Comparison of ENCODE assay signal across 1 cellular context in the genomic region with DNA sequence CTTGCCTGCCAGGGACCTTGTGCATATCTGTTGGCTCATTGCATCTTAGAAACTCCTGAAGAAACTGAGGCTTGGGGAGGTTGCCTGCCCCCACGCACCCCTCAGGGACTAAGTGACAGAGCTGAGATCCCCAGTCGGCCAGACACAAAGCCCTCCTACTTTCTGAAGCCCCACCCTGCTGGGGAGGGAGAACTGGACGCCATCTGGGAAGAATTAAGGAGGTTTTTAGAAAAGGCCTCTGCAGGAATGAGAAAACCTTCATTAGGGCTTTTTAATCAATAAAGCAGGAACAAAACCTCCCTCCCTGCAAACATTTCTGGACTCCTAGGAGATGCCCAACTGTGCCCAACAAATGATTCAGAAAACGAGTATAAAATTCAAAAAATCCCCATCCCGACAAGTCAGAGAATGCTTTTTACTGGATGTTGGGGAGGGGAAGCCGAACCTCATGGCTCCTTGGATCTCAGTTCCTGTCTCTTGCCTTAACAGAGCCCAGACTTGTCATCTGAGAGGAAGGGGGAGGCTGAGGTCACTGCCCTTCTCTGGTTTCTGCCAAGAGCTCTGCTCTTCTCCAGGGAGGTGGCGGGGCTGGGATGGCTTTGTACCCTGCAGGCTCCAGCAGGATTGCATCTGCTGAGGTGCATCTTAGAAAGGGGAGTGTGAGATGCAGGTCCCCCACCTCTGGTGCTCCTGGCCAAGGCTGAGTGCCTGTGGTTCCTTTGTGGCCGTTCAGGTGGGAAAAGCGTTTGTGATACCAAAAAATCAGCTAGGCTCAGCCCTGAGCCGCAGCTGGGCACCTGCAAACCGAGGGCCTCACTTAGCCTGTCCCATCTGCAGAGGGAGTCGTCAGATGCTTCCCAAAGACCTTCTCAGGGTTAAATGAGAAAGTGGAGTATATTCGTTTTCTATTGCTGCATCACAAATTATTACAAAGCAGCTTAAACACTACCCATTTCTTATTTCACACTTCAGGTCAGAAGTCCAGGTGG.
TF ChIP-seq lines count a peak whose summit lies in the region.

No MANE protein-coding gene starts in this region.

TF ChIP-seq in H1, 55 proteins besides CTCF, POLR2A, EP300 and RAD21:
- TF ChIP-seq, protein P1, sequence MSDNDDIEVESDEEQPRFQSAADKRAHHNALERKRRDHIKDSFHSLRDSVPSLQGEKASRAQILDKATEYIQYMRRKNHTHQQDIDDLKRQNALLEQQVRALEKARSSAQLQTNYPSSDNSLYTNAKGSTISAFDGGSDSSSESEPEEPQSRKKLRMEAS (IDR thresholded peaks at IDR 0.05) = peak; percentile 39; the same call in 1 of the 2 replicates
- no peak for TF ChIP-seq CHD2 (IDR thresholded peaks at IDR 0.05; ENCODE audit: low read length)
TF ChIP-seq in H1: peak in this region for 1.
